ENCODE assay signal across 25 cellular contexts in the genomic region with DNA sequence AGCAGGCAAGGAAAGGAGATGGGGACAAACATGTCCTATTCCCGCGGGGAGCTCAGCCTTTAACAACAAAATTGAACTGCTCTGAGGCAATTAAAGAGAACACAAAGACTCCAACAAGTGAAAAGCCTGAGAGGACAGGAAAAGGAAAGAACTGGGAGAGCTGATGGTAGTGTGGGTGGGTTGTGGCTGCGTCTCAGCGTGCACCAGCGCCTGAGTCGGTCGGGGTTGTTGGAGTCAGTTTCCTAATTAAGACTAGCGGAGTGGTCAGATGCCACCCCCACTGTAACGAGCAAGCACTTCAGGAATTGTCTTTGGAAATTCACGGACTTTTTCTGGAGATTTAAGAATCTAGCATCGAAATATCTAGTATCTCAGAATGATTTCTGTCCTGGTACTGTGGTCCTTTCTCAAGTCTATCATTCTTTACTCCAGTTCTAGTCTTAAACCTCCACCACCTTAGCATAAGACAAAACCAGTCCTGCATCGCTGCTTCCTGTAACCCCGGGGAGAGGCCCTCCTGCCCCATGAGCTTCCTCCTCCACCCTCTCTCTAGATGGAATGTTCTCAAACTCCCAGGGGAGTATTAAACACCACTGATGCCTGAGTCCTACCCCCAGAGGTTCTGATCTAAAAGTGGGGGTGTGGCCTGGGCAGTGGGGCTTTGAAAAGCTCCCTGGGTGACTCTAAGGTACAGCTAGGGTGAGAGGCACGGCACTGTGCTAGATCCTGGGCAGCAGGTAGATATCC.
DNase-seq lines count a peak whose midpoint lies in the region; ATAC-seq and TF ChIP-seq lines count a peak whose summit lies in the region.
"Had no signal": no experiment of that assay in that cellular context is flagged by ENCODE, and none has a peak within 500 bp of the region (broad histone marks: within the 10 kb centered on the region; RNA-seq: fewer than 3 reads in every experiment).

No MANE protein-coding gene starts in this region.

- H3K4me1 Mint-ChIP-seq in activated B cell treated with CpG ODN at 0.5 μM for 24 hours (peaks cover 4% of the 10 kb centered on the region), nephron progenitor cell (peaks cover 29% of the 10 kb centered on the region)
- H3K4me1 Mint-ChIP-seq: activated naive CD8-positive, alpha-beta T cell treated with anti-CD3 and anti-CD28 coated beads, Interleukin-2, amount 10 ng/mL, durations not matched to agents 7 days and 5 days; central memory CD8-positive, alpha-beta T cell had no signal

- H3K27me3 Mint-ChIP-seq in activated B cell treated with CpG ODN at 0.5 μM for 24 hours (peaks cover 9% of the 10 kb centered on the region), nephron progenitor cell (ENCODE audit: low read depth, poor library complexity) (no peaks in the 10 kb centered on the region)

- H4K20me1 ChIP-seq in BLaER1: no peaks in the 10 kb centered on the region

- TF ChIP-seq CTCF in activated B cell treated with CpG ODN at 0.5 μM for 24 hours (IDR thresholded peaks at IDR 0.05): no peak
- TF ChIP-seq CTCF in nephron progenitor cell (IDR thresholded peaks at IDR 0.05): no peak

- peak; percentile 44 for ATAC-seq in GM21529 (IDR thresholded peaks at IDR 0.05; ENCODE audit: unreplicated experiment)
- ATAC-seq in activated B cell treated with CpG ODN at 0.5 μM for 24 hours (ENCODE audit: low read depth): peak; percentile 52
- no peak for ATAC-seq in GM19395 (IDR thresholded peaks at IDR 0.05; ENCODE audit: unreplicated experiment)
- ATAC-seq in GM19328 (IDR thresholded peaks at IDR 0.05; ENCODE audit: unreplicated experiment): no peak
- ATAC-seq: lower lobe of right lung, SK-N-SH treated with all-trans-retinoic acid at 6 μM for 48 hours had no signal

- H3K4me2 ChIP-seq in BLaER1: peak overlapping the region; percentile 83

- 0 out of 2 replicates have a peak overlapping the region, but pooled peaks have one; percentile 2 for H3K9ac ChIP-seq in BLaER1
- H3K9ac ChIP-seq: GM23248 had no signal

- no peak overlapping the region for H3K27ac Mint-ChIP-seq in activated B cell treated with CpG ODN at 0.5 μM for 24 hours
- H3K27ac Mint-ChIP-seq in nephron progenitor cell: peak overlapping the region; percentile 56
- H3K27ac Mint-ChIP-seq: activated naive CD8-positive, alpha-beta T cell treated with anti-CD3 and anti-CD28 coated beads, Interleukin-2, amount 10 ng/mL, durations not matched to agents 7 days and 5 days; activated T-helper 2 cell treated with anti-CD3 and anti-CD28 coated beads, Interferon-gamma antibody, Interleukin-2, Interleukin-4, amounts not matched to agents 10 μg/mL and 5 μg/mL and 100 μg/mL, durations not matched to agents 14 hours and 24 hours and 36 hours had no signal

- peak overlapping the region; percentile 3; the same call in 1 of the 2 replicates for H3K4me3 ChIP-seq in BLaER1
- H3K4me3 ChIP-seq: dorsolateral prefrontal cortex, GM23248, lower lobe of right lung had no signal

- no peaks in the 10 kb centered on the region for H3K9me3 Mint-ChIP-seq in activated B cell treated with CpG ODN at 0.5 μM for 24 hours
- no peaks in the 10 kb centered on the region for H3K9me3 Mint-ChIP-seq in nephron progenitor cell
- H3K9me3 Mint-ChIP-seq: activated naive CD8-positive, alpha-beta T cell treated with anti-CD3 and anti-CD28 coated beads, Interleukin-2, amount 10 ng/mL, durations not matched to agents 7 days and 5 days; activated T-helper 2 cell treated with anti-CD3 and anti-CD28 coated beads, Interferon-gamma antibody, Interleukin-2, Interleukin-4, amounts not matched to agents 10 μg/mL and 5 μg/mL and 100 μg/mL, durations not matched to agents 14 hours and 24 hours and 36 hours; central memory CD8-positive, alpha-beta T cell had no signal

- no peaks in the 10 kb centered on the region for H3K36me3 ChIP-seq in BLaER1
- H3K36me3 ChIP-seq: lower lobe of right lung, neutrophil, WERI-Rb-1 had no signal

- H3K27ac ChIP-seq in BLaER1: no peak overlapping the region; the same call in 1 of the 2 replicates
- H3K27ac ChIP-seq: C4-2B, dorsolateral prefrontal cortex, GM23248, lower lobe of right lung, neutrophil, WERI-Rb-1 had no signal

- POLR2A ChIA-PET in activated B cell treated with CpG ODN at 0.5 μM for 24 hours (lab: Charles Lee): no interaction called here

- DNase-seq in activated B cell treated with CpG ODN at 0.5 μM for 24 hours: no peak
- DNase-seq in nephron progenitor cell: peak; percentile 9
- no peak for DNase-seq in cerebellar cortex (ENCODE audit: low spot score)
- DNase-seq: activated CD4-positive, alpha-beta T cell treated with anti-CD3 and anti-CD28 coated beads, Interleukin-2, amount 50 U/mL, for 48 hours; activated CD8-positive, alpha-beta memory T cell treated with anti-CD3 and anti-CD28 coated beads, Interleukin-2, amount 50 U/mL, for 48 hours; activated naive CD8-positive, alpha-beta T cell treated with anti-CD3 and anti-CD28 coated beads, Interleukin-2, amount 10 ng/mL, durations not matched to agents 7 days and 5 days; Calu3; dorsolateral prefrontal cortex; glutamatergic neuron; GM23248; lower lobe of right lung; MM.1S; NCI-H146; NCI-H748 treated with DMSO at 0.1 percent for 48 hours; substantia nigra; WERI-Rb-1 had no signal

- no peaks in the 10 kb centered on the region for H3K27me3 ChIP-seq in BLaER1

- no peak overlapping the region for H3K4me3 Mint-ChIP-seq in activated B cell treated with CpG ODN at 0.5 μM for 24 hours
- peak overlapping the region; percentile 2 for H3K4me3 Mint-ChIP-seq in nephron progenitor cell
- H3K4me3 Mint-ChIP-seq: activated naive CD8-positive, alpha-beta T cell treated with anti-CD3 and anti-CD28 coated beads, Interleukin-2, amount 10 ng/mL, durations not matched to agents 7 days and 5 days; central memory CD8-positive, alpha-beta T cell had no signal

- H3K36me3 Mint-ChIP-seq in activated B cell treated with CpG ODN at 0.5 μM for 24 hours (ENCODE audit: low read depth): no peaks in the 10 kb centered on the region
- H3K36me3 Mint-ChIP-seq in nephron progenitor cell (ENCODE audit: low read depth): no peaks in the 10 kb centered on the region
- H3K36me3 Mint-ChIP-seq: activated naive CD8-positive, alpha-beta T cell treated with anti-CD3 and anti-CD28 coated beads, Interleukin-2, amount 10 ng/mL, durations not matched to agents 7 days and 5 days had no signal

- H3K4me1 ChIP-seq in BLaER1: peaks cover 24% of the 10 kb centered on the region
- H3K4me1 ChIP-seq: lower lobe of right lung had no signal

- no peaks in the 10 kb centered on the region for H3K9me3 ChIP-seq in BLaER1
- H3K9me3 ChIP-seq: lower lobe of right lung, neutrophil had no signal

- intact Hi-C loops in activated B cell treated with CpG ODN at 0.5 μM for 24 hours (cut with micrococcal nuclease): loop anchor here (5.0 kb wide), 1 partner anchor 168 kb away; no protein-coding TSS in a partner anchor

- CTCF ChIA-PET in activated B cell treated with CpG ODN at 0.5 μM for 24 hours (lab: Charles Lee): no interaction called here

Comparison
In these comparisons a context has a peak if more than half of its experiments do, and no peak if none do; other contexts are left out.
1. ATAC-seq: peak in GM21529 (single experiment) and activated B cell treated with CpG ODN at 0.5 μM for 24 hours (single experiment); none in GM19395 (single experiment) and GM19328 (single experiment).